ENCODE assay signal across 16 cellular contexts in genomic region chr7:128114806-128115205, GRCh38.
"Had no signal": no experiment of that assay in that cellular context is flagged by ENCODE, and none has a peak within 500 bp of the region (broad histone marks: within the 10 kb centered on the region; RNA-seq: fewer than 3 reads in every experiment).

No MANE protein-coding gene starts in this region.

- ATAC-seq: activated naive CD8-positive, alpha-beta T cell treated with anti-CD3 and anti-CD28 coated beads, Interleukin-2, amount 50 U/mL, for 24 hours; natural killer cell treated with Interleukin-12 subunit alpha and Interleukin-12 subunit beta and Interleukin-15 and Interleukin-18, amount 100 ng/mL, for 72 hours had no signal

- H3K4me3 Mint-ChIP-seq: activated naive CD8-positive, alpha-beta T cell treated with anti-CD3 and anti-CD28 coated beads, Interleukin-2, amount 50 U/mL, for 24 hours; activated T-cell treated with anti-CD3 and anti-CD28 coated beads, Interleukin-2, amount 50 U/mL, for 24 hours; brain; dendritic cell treated with granulocyte-macrophage colony-stimulating factor and Interleukin-4, amounts not matched to agents 40 ng/mL and 50 ng/mL, for 4 days; immature natural killer cell; natural killer cell treated with Interleukin-12 subunit alpha and Interleukin-12 subunit beta and Interleukin-15 and Interleukin-18, amount 100 ng/mL, for 72 hours had no signal

- H3K36me3 Mint-ChIP-seq: brain; immature natural killer cell; natural killer cell treated with Interleukin-12 subunit alpha and Interleukin-12 subunit beta and Interleukin-15 and Interleukin-18, amount 100 ng/mL, for 72 hours had no signal

- DNase-seq: activated CD4-positive, alpha-beta T cell treated with anti-CD3 and anti-CD28 coated beads for 1 hour; activated CD4-positive, alpha-beta T cell treated with anti-CD3 and anti-CD28 coated beads, Interleukin-2, amount 50 U/mL, for 4 hours; activated naive CD4-positive, alpha-beta T cell treated with Interleukin-2 at 50 U/mL for 16 hours; activated naive CD8-positive, alpha-beta T cell treated with anti-CD3 and anti-CD28 coated beads, Interleukin-2, amount 50 U/mL, for 24 hours; anterior cingulate cortex; effector memory CD4-positive, alpha-beta T cell; immature natural killer cell; occipital lobe; stimulated activated naive CD4-positive, alpha-beta T cell; thyroid gland; WERI-Rb-1 had no signal

- H3K27ac Mint-ChIP-seq: activated naive CD8-positive, alpha-beta T cell treated with anti-CD3 and anti-CD28 coated beads, Interleukin-2, amount 50 U/mL, for 24 hours; activated T-cell treated with anti-CD3 and anti-CD28 coated beads, Interleukin-2, amount 50 U/mL, for 24 hours; activated T-helper 2 cell treated with anti-CD3 and anti-CD28 coated beads, Interferon-gamma antibody, Interleukin-2, Interleukin-4, amounts not matched to agents 10 μg/mL and 5 μg/mL and 100 μg/mL, durations not matched to agents 14 hours and 24 hours and 36 hours; brain; dendritic cell treated with granulocyte-macrophage colony-stimulating factor and Interleukin-4, amounts not matched to agents 40 ng/mL and 50 ng/mL, for 4 days; immature natural killer cell; natural killer cell treated with Interleukin-12 subunit alpha and Interleukin-12 subunit beta and Interleukin-15 and Interleukin-18, amount 100 ng/mL, for 72 hours had no signal

- H3K27me3 Mint-ChIP-seq: activated naive CD8-positive, alpha-beta T cell treated with anti-CD3 and anti-CD28 coated beads, Interleukin-2, amount 50 U/mL, for 24 hours; activated T-cell treated with anti-CD3 and anti-CD28 coated beads, Interleukin-2, amount 50 U/mL, for 24 hours; brain had no signal

- H3K4me3 ChIP-seq: thyroid gland had no signal

- H3K9me3 Mint-ChIP-seq: activated naive CD8-positive, alpha-beta T cell treated with anti-CD3 and anti-CD28 coated beads, Interleukin-2, amount 50 U/mL, for 24 hours; activated T-cell treated with anti-CD3 and anti-CD28 coated beads, Interleukin-2, amount 50 U/mL, for 24 hours; activated T-helper 2 cell treated with anti-CD3 and anti-CD28 coated beads, Interferon-gamma antibody, Interleukin-2, Interleukin-4, amounts not matched to agents 10 μg/mL and 5 μg/mL and 100 μg/mL, durations not matched to agents 14 hours and 24 hours and 36 hours; dendritic cell treated with granulocyte-macrophage colony-stimulating factor and Interleukin-4, amounts not matched to agents 40 ng/mL and 50 ng/mL, for 4 days; immature natural killer cell; natural killer cell treated with Interleukin-12 subunit alpha and Interleukin-12 subunit beta and Interleukin-15 and Interleukin-18, amount 100 ng/mL, for 72 hours had no signal

- H3K4me1 ChIP-seq: thyroid gland had no signal

- H3K9me3 ChIP-seq: thyroid gland had no signal

- H3K36me3 ChIP-seq: thyroid gland, WERI-Rb-1 had no signal

- H3K27ac ChIP-seq: thyroid gland had no signal

- H3K27me3 ChIP-seq: thyroid gland had no signal
